Comparison of ENCODE assay signal across 16 cellular contexts in the genomic region with DNA sequence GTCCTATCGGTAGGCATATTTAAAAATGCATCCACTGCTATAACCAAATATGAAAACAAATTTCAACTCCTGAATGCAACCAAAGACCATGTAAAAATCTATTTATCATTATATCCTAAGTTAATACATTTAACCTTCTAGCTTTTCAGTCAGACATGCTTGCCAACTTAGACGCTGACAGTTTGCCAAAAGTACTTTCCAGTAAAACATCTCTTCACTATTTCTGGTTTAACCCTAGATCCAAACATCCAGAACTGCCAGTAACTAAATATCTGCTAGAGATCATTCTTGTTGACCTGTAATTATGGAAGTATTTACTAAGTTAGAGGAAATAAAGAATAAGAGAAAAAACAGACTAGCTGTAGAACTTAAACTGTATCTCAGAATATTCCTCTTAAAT.
DNase-seq lines count a peak whose midpoint lies in the region; ATAC-seq, FAIRE-seq and TF ChIP-seq lines count a peak whose summit lies in the region.
"Had no signal": no experiment of that assay in that cellular context is flagged by ENCODE, and none has a peak within 500 bp of the region (broad histone marks: within the 10 kb centered on the region; RNA-seq: fewer than 3 reads in every experiment).

No MANE protein-coding gene starts in this region.

- DNase-seq in AG09319 (ENCODE audit: extremely low read depth, low read depth), result peak; percentile 59
- DNase-seq in NCI-H446 (lab: John Stamatoyannopoulos, UW), result peak; percentile 32 to 39
- peak; percentile 57 for DNase-seq in choroid plexus epithelial cell (ENCODE audit: low read depth)
- DNase-seq in fibroblast of villous mesenchyme (ENCODE audit: low read depth), result peak; percentile 3
- no peak for DNase-seq in small intestine
- DNase-seq in NCI-H2107 treated with DMSO at 0.1 percent for 48 hours (lab: John Stamatoyannopoulos, UW; ENCODE audit: unreplicated experiment), result no peak
- DNase-seq: COR-L47, GOT3, NCI-H1092, NCI-H2227 treated with DMSO at 0.1 percent for 48 hours, OCI-M1, SHP77 treated with DMSO at 0.1 percent for 48 hours had no signal

- H3K27ac ChIP-seq in small intestine (ENCODE audit: low read depth in 1 of 2, low read length in 1 of 2), result no peak overlapping the region
- H3K27ac ChIP-seq: KMS-11 had no signal

- no peaks in the 10 kb centered on the region for H3K4me1 ChIP-seq in small intestine (ENCODE audit: control insufficient read depth in 2 of 2, insufficient read depth in 1 of 2, low read depth in 1 of 2, low read length in 1 of 2)

- no peaks in the 10 kb centered on the region for H3K27me3 ChIP-seq in small intestine (ENCODE audit: control insufficient read depth in 2 of 2, insufficient read depth in 2 of 2, low read length in 2 of 2)

- no peak for TF ChIP-seq CTCF in AG09319 (IDR thresholded peaks at IDR 0.05; ENCODE audit: low read depth, low read length)
- TF ChIP-seq CTCF in choroid plexus epithelial cell (conservative IDR thresholded peaks at IDR 0.05; ENCODE audit: low read depth, low read length), result no peak
- no peak for TF ChIP-seq CTCF in fibroblast of villous mesenchyme (IDR thresholded peaks at IDR 0.05; ENCODE audit: insufficient read depth, low read depth, low read length)

- FAIRE-seq in small intestine (lab: Jason Lieb, UNC), result no peak

- ATAC-seq in HG03442 (IDR thresholded peaks at IDR 0.05; ENCODE audit: unreplicated experiment) (no peak), GM21367 (IDR thresholded peaks at IDR 0.05; ENCODE audit: unreplicated experiment) (no peak)
- ATAC-seq: SK-N-SH treated with all-trans-retinoic acid at 6 μM for 48 hours had no signal

- 69 to 91% (median 85%) methylated on average over 2 of the region's 2 CpGs for WGBS in small intestine, 3 donors

- H3K9me3 ChIP-seq in small intestine (ENCODE audit: control insufficient read depth, low read depth), result no peaks in the 10 kb centered on the region

- H3K36me3 ChIP-seq in small intestine (ENCODE audit: control insufficient read depth in 2 of 2, insufficient read depth in 2 of 2, low read length in 2 of 2), result peaks cover 0 to 4% of the 10 kb centered on the region in 2 donors

- H3K4me3 ChIP-seq in choroid plexus epithelial cell (ENCODE audit: low read depth, low read length) (no peak overlapping the region), fibroblast of villous mesenchyme (ENCODE audit: low read depth, low read length) (no peak overlapping the region), small intestine (ENCODE audit: low read depth in 1 of 2, low read length in 2 of 2) (no peak overlapping the region)

Comparison
In these comparisons a context has a peak if more than half of its experiments do, and no peak if none do; other contexts are left out.
1. DNase-seq: peak in AG09319 (single experiment), NCI-H446 (2 of 2), choroid plexus epithelial cell (single experiment) and fibroblast of villous mesenchyme (single experiment); none in small intestine (single experiment) and NCI-H2107 treated with DMSO at 0.1 percent for 48 hours (single experiment).